ENCODE assay signal across 10 cellular contexts in genomic region chr17:46178550-46179198, GRCh38. TPM values are rescaled to one million over a fixed set of nuclear protein-coding genes. Genes with fewer than 3 reads are reported as not detected.
DNase-seq lines count a peak whose midpoint lies in the region; ATAC-seq and TF ChIP-seq lines count a peak whose summit lies in the region.
"Had no signal": no experiment of that assay in that cellular context is flagged by ENCODE, and none has a peak within 500 bp of the region (broad histone marks: within the 10 kb centered on the region; RNA-seq: fewer than 3 reads in every experiment).

No MANE protein-coding gene starts in this region.

- H3K9ac ChIP-seq in Karpas-422 (ENCODE audit: low read length) = no peak overlapping the region

- POLR2A ChIA-PET in activated naive CD8-positive, alpha-beta T cell treated with anti-CD3 and anti-CD28 coated beads, Interleukin-2, amount 10 ng/mL, durations not matched to agents 7 days and 5 days (lab: Charles Lee) = interaction anchor here (1.1 to 2.9 kb wide), 3 partner anchors 14 to 32 kb away, joined by 3 to 21 read pairs (median 8); partner anchors contain the start of gene KANSL1

- TF ChIP-seq CTCF in lower leg skin (IDR thresholded peaks at IDR 0.05) = no peak

- H3K4me3 Mint-ChIP-seq in activated naive CD8-positive, alpha-beta T cell treated with anti-CD3 and anti-CD28 coated beads, Interleukin-2, amount 10 ng/mL, durations not matched to agents 7 days and 5 days = peak overlapping the region; percentile 74
- peak overlapping the region in 4 of 8 donors; percentile 1 to 39 (median 21) for H3K4me3 Mint-ChIP-seq in naive B cell

- no peak overlapping the region for H3K4me2 ChIP-seq in Karpas-422 (ENCODE audit: low read depth, low read length, poor library complexity, severe bottlenecking)

- H3K27me3 Mint-ChIP-seq in activated naive CD8-positive, alpha-beta T cell treated with anti-CD3 and anti-CD28 coated beads, Interleukin-2, amount 10 ng/mL, durations not matched to agents 7 days and 5 days = no peaks in the 10 kb centered on the region
- no peaks in the 10 kb centered on the region for H3K27me3 Mint-ChIP-seq in naive B cell

- peaks cover 56% of the 10 kb centered on the region for H3K4me1 ChIP-seq in Karpas-422 (ENCODE audit: low read length)

- H3K79me2 ChIP-seq in Karpas-422 (ENCODE audit: low read length) = peaks cover 100% of the 10 kb centered on the region

- no peaks in the 10 kb centered on the region for H3K9me2 ChIP-seq in Karpas-422 (replicated peaks; ENCODE audit: insufficient read depth, low read length)

- H3K4me1 Mint-ChIP-seq in activated naive CD8-positive, alpha-beta T cell treated with anti-CD3 and anti-CD28 coated beads, Interleukin-2, amount 10 ng/mL, durations not matched to agents 7 days and 5 days = peaks cover 64% of the 10 kb centered on the region
- peaks cover 58 to 84% (median 75%) of the 10 kb centered on the region in 3 donors for H3K4me1 Mint-ChIP-seq in naive B cell

- no peaks in the 10 kb centered on the region for H3K9me3 Mint-ChIP-seq in activated naive CD8-positive, alpha-beta T cell treated with anti-CD3 and anti-CD28 coated beads, Interleukin-2, amount 10 ng/mL, durations not matched to agents 7 days and 5 days
- no peaks in the 10 kb centered on the region for H3K9me3 Mint-ChIP-seq in naive B cell

- no peaks in the 10 kb centered on the region for H3K27me3 ChIP-seq in Karpas-422 (ENCODE audit: low read length)
- H3K27me3 ChIP-seq: tibial nerve had no signal

- peak overlapping the region; percentile 2; the same call in 1 of the 2 replicates for H3K27ac ChIP-seq in Karpas-422 (ENCODE audit: low read length)
- H3K27ac ChIP-seq: tibial nerve had no signal

- WGBS in lower leg skin, 2 donors = 64 to 74% methylated on average over 4 of the region's 4 CpGs

- H3K4me3 ChIP-seq in Karpas-422 (ENCODE audit: low read length) = no peak overlapping the region
- H3K4me3 ChIP-seq in lower leg skin (ENCODE audit: low read depth, poor library complexity, severe bottlenecking) = no peak overlapping the region
- H3K4me3 ChIP-seq: tibial nerve had no signal

- TF ChIP-seq POLR2A in lower leg skin (IDR thresholded peaks at IDR 0.05) = no peak

- DNase-seq in EL (peak; percentile 73), Karpas-422 (no peak), naive B cell (no peak), lower leg skin (ENCODE audit: low spot score in 2 of 2) (no peak), GM19240 (ENCODE audit: insufficient read length, low spot score) (no peak)
- DNase-seq in activated naive CD8-positive, alpha-beta T cell treated with anti-CD3 and anti-CD28 coated beads, Interleukin-2, amount 10 ng/mL, durations not matched to agents 7 days and 5 days = no peak
- DNase-seq: NCI-H82 had no signal

- ATAC-seq in activated naive CD8-positive, alpha-beta T cell treated with anti-CD3 and anti-CD28 coated beads, Interleukin-2, amount 10 ng/mL, durations not matched to agents 7 days and 5 days (ENCODE audit: low read depth) = peak; percentile 24
- ATAC-seq in naive B cell (ENCODE audit: low read depth in 2 of 2) = no peak
- ATAC-seq in GM19351 (IDR thresholded peaks at IDR 0.05; ENCODE audit: unreplicated experiment) = no peak
- ATAC-seq in HG02798 (IDR thresholded peaks at IDR 0.05; ENCODE audit: poor library complexity, unreplicated experiment) = no peak

- intact Hi-C loops in lower leg skin (cut with DNase I; ENCODE audit: low total_unique reads) = no loop called here

- peak overlapping the region; percentile 69 for H3K27ac Mint-ChIP-seq in activated naive CD8-positive, alpha-beta T cell treated with anti-CD3 and anti-CD28 coated beads, Interleukin-2, amount 10 ng/mL, durations not matched to agents 7 days and 5 days
- peak overlapping the region in 4 of 6 donors; percentile 17 to 73 (median 34) for H3K27ac Mint-ChIP-seq in naive B cell

- peaks cover 87% of the 10 kb centered on the region for H4K20me1 ChIP-seq in Karpas-422 (ENCODE audit: insufficient read depth, low read depth, low read length)

- H3K36me3 ChIP-seq in Karpas-422 (ENCODE audit: insufficient read depth, low read length) = no peaks in the 10 kb centered on the region; the same call in 1 of the 2 replicates
- H3K36me3 ChIP-seq: tibial nerve had no signal

- no peaks in the 10 kb centered on the region for H3K9me3 ChIP-seq in Karpas-422 (ENCODE audit: low read length)
- H3K9me3 ChIP-seq: tibial nerve had no signal

- H2AFZ ChIP-seq in Karpas-422 (ENCODE audit: low read length) = no peak overlapping the region

- peaks cover 10% of the 10 kb centered on the region for H3K36me3 Mint-ChIP-seq in activated naive CD8-positive, alpha-beta T cell treated with anti-CD3 and anti-CD28 coated beads, Interleukin-2, amount 10 ng/mL, durations not matched to agents 7 days and 5 days
- peaks cover 6 to 7% of the 10 kb centered on the region in 2 donors for H3K36me3 Mint-ChIP-seq in naive B cell

RNA-seq across cellular contexts. Expression of gene KANSL1, which starts 14.6 kb away (rescaled TPM):
- total RNA-seq in Karpas-422 (2014; rRNA removed; shearing (Covaris generic); ENCODE audit: low replicate concordance) = 127 and 153 TPM in 2 replicates
- total RNA-seq in activated naive CD8-positive, alpha-beta T cell treated with anti-CD3 and anti-CD28 coated beads, Interleukin-2, amount 10 ng/mL, durations not matched to agents 7 days and 5 days = 100 to 1,000 TPM; 132 to 140 TPM
- 10 to 100 TPM in 5 of 6 donors, 1 to 10 TPM in 1; 5.8 to 27.5 (median 16.5) TPM for polyA plus RNA-seq in naive B cell (ENCODE audit: low read depth in 6 of 6)
- 100 to 1,000 TPM in 1 of 4 donors, 10 to 100 TPM in 3; 53.8 to 107 (median 60.6) TPM for total RNA-seq in lower leg skin
